1 cellular context compared by ENCODE assay signal in the genomic region with DNA sequence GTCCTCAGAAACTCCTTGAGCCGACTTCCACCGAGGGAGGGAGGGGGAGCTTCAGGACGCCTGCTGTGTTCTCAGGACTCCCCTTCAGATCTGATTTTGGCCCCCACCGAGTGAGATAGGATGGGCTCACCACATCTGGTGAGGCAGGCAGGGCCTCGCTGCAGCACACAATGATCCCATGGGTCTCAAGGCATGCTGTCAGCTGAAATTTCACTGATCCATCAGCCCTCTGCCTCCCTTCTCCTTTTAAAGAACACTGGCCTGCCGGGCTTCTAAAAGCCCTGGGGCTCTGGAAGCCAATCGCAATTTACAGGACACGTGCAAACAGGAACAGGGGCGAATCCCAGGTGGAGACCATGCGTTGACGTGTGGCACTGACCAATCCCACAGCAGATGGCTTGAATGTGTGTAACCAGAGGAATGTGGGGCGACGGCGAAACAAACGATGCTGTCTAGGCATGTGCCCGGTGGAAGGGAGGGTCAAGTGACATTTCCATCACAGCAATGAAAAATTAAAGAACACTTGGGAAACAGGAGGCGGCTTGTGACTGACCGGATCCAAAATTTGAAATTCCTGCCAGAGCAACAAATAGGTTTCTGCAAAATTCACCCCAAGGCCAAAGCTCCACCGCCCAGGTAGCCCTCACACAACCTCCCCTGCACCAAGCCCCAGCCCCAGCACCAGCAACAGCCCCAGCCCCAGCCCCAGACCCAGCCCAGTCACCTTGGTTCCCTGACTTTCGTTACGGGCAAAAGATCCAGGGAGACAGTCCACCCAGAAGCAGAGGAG.
TF ChIP-seq lines count a peak whose summit lies in the region.

No MANE protein-coding gene starts in this region.

TF ChIP-seq in WTC11, 78 proteins besides CTCF, POLR2A, EP300 and RAD21 (continued from another document):
- TF ChIP-seq, protein P1, sequence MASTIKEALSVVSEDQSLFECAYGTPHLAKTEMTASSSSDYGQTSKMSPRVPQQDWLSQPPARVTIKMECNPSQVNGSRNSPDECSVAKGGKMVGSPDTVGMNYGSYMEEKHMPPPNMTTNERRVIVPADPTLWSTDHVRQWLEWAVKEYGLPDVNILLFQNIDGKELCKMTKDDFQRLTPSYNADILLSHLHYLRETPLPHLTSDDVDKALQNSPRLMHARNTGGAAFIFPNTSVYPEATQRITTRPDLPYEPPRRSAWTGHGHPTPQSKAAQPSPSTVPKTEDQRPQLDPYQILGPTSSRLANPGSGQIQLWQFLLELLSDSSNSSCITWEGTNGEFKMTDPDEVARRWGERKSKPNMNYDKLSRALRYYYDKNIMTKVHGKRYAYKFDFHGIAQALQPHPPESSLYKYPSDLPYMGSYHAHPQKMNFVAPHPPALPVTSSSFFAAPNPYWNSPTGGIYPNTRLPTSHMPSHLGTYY (CRISPR knock-in tag; IDR thresholded peaks at IDR 0.05): no peak
- no peak for TF ChIP-seq EMX1 (CRISPR knock-in tag; IDR thresholded peaks at IDR 0.05)
